1 cellular context compared by ENCODE assay signal in genomic region chr9:2620876-2621677, GRCh38.
TF ChIP-seq lines count a peak whose summit lies in the region.

No MANE protein-coding gene starts in this region.

TF ChIP-seq in HepG2, 621 proteins besides CTCF, POLR2A, EP300 and RAD21 (continued from another document and continues in another):
- TF ChIP-seq ZNF646 (CRISPR knock-in tag; IDR thresholded peaks at IDR 0.05): no peak
- TF ChIP-seq FOSL2 (CRISPR knock-in tag; IDR thresholded peaks at IDR 0.05): peak; percentile 59
- no peak for TF ChIP-seq ETS1 (CRISPR knock-in tag; IDR thresholded peaks at IDR 0.05)
- no peak for TF ChIP-seq PPARG (CRISPR knock-in tag; conservative IDR thresholded peaks at IDR 0.05)
- TF ChIP-seq MBD4 (IDR thresholded peaks at IDR 0.05; ENCODE audit: borderline replicate concordance, low read length): no peak
- TF ChIP-seq PATZ1 (CRISPR knock-in tag; IDR thresholded peaks at IDR 0.05): peak; percentile 78
- no peak for TF ChIP-seq MXD1 (CRISPR knock-in tag; IDR thresholded peaks at IDR 0.05)
- TF ChIP-seq ZNF770 (CRISPR knock-in tag; IDR thresholded peaks at IDR 0.05): no peak
- TF ChIP-seq ZNF333 (CRISPR knock-in tag; IDR thresholded peaks at IDR 0.05; ENCODE audit: borderline replicate concordance): no peak
- TF ChIP-seq CSRNP2 (CRISPR knock-in tag; conservative IDR thresholded peaks at IDR 0.05; ENCODE audit: low read depth): no peak
- no peak for TF ChIP-seq KLF13 (CRISPR knock-in tag; IDR thresholded peaks at IDR 0.05)
- TF ChIP-seq BRD4 (CRISPR knock-in tag; IDR thresholded peaks at IDR 0.05): no peak
- TF ChIP-seq CBFB (CRISPR knock-in tag; IDR thresholded peaks at IDR 0.05): 0 out of 2 replicates have a peak, but pooled peaks have one; percentile 39
- no peak for TF ChIP-seq LCORL (IDR thresholded peaks at IDR 0.05)
- no peak for TF ChIP-seq LCORL (CRISPR knock-in tag; IDR thresholded peaks at IDR 0.05)
- TF ChIP-seq ATF2 (CRISPR knock-in tag; IDR thresholded peaks at IDR 0.05): no peak; the same call in 1 of the 2 replicates
- TF ChIP-seq CAMTA2 (CRISPR knock-in tag; IDR thresholded peaks at IDR 0.05; ENCODE audit: borderline replicate concordance): no peak
- no peak for TF ChIP-seq RBAK (CRISPR knock-in tag; IDR thresholded peaks at IDR 0.05)
- TF ChIP-seq ZBTB1 (CRISPR knock-in tag; IDR thresholded peaks at IDR 0.05; ENCODE audit: borderline replicate concordance): no peak
- no peak for TF ChIP-seq CBX1 (IDR thresholded peaks at IDR 0.05; ENCODE audit: low read depth)
- TF ChIP-seq HNF1B (CRISPR knock-in tag; IDR thresholded peaks at IDR 0.05): no peak
- no peak for TF ChIP-seq CSRNP1 (CRISPR knock-in tag; IDR thresholded peaks at IDR 0.05)
- TF ChIP-seq ETV5 (CRISPR knock-in tag; IDR thresholded peaks at IDR 0.05; ENCODE audit: borderline replicate concordance): no peak
- TF ChIP-seq TCF7L2 (IDR thresholded peaks at IDR 0.05; ENCODE audit: low read depth, low read length): no peak
- no peak for TF ChIP-seq ZNF703 (CRISPR knock-in tag; IDR thresholded peaks at IDR 0.05; ENCODE audit: borderline replicate concordance)
- no peak for TF ChIP-seq YY1 (IDR thresholded peaks at IDR 0.05; ENCODE audit: insufficient read depth, insufficient replicate concordance, low read depth, low read length)
- TF ChIP-seq DNMT1 (CRISPR knock-in tag; IDR thresholded peaks at IDR 0.05): no peak
- TF ChIP-seq ZBTB26 (CRISPR knock-in tag; IDR thresholded peaks at IDR 0.05; ENCODE audit: borderline replicate concordance): no peak
- TF ChIP-seq ZNF414 (CRISPR knock-in tag; IDR thresholded peaks at IDR 0.05): no peak
- no peak for TF ChIP-seq ZBTB34 (CRISPR knock-in tag; IDR thresholded peaks at IDR 0.05)
